Comparison of ENCODE assay signal across 8 cellular contexts in genomic region chr15:40873625-40874561, GRCh38. TPM values are rescaled to one million over a fixed set of nuclear protein-coding genes. Genes with fewer than 3 reads are reported as not detected.
DNase-seq lines count a peak whose midpoint lies in the region; ATAC-seq lines count a peak whose summit lies in the region.

Gene RHOV, minus strand, starts transcription at chr15:40874234. Its CDS starts 95 bp downstream, at chr15:40874139.

- H3K4me3 ChIP-seq in mesodermal cell (ENCODE audit: extremely low read depth, insufficient read depth, low read length, poor library complexity, severe bottlenecking), result peak within 1 kb of the TSS; percentile 50

- no peak within 1 kb of the TSS for H3K27ac ChIP-seq in mesodermal cell (ENCODE audit: low read depth, low read length, severe bottlenecking)

- H3K4me1 ChIP-seq in mesodermal cell (ENCODE audit: control insufficient read depth, insufficient read depth, low read length, poor library complexity, severe bottlenecking), result peaks cover 10% of the 10 kb centered on the region

- 1 to 2% methylated on average over 49 to 75 of the region's 78 CpGs for WGBS in mesodermal cell (ENCODE audit: insufficient coverage in 2 of 2), 2 experiments

- no peaks in the 10 kb centered on the region for H3K36me3 ChIP-seq in mesodermal cell (ENCODE audit: control insufficient read depth, insufficient read depth, low read length)

- ATAC-seq in HG02938 (IDR thresholded peaks at IDR 0.05; ENCODE audit: unreplicated experiment), result peak; percentile 48
- ATAC-seq in activated CD4-positive, CD25-positive, alpha-beta regulatory T cell treated with anti-CD3 and anti-CD28 coated beads, Interleukin-2, amount 50 U/mL, for 24 hours, result peak; percentile 70 to 77

- DNase-seq in NCI-H2029 (lab: John Stamatoyannopoulos, UW) (peak; percentile 25), NCI-H2029 treated with DMSO at 0.1 percent for 48 hours (lab: John Stamatoyannopoulos, UW) (no peak), NCI-H2171 treated with DMSO at 0.1 percent for 48 hours (lab: John Stamatoyannopoulos, UW) (peak; percentile 88), ecto neural progenitor cell (ENCODE audit: low spot score) (peak; percentile 82)
- peak; percentile 36 for DNase-seq in stimulated activated naive CD4-positive, alpha-beta T cell treated with Interleukin-2 at 50 U/mL for 16 hours (lab: John Stamatoyannopoulos, UW)

- no peaks in the 10 kb centered on the region for H3K9me3 ChIP-seq in mesodermal cell (ENCODE audit: control insufficient read depth, low read length)

RNA-seq across cellular contexts. Expression of gene RHOV, which starts in this region (rescaled TPM):
- not detected for polyA plus RNA-seq in mesodermal cell (2013, experiment 1 of 2)
- not detected for polyA plus RNA-seq in mesodermal cell (2013, experiment 2 of 2)
